In the genomic region with DNA sequence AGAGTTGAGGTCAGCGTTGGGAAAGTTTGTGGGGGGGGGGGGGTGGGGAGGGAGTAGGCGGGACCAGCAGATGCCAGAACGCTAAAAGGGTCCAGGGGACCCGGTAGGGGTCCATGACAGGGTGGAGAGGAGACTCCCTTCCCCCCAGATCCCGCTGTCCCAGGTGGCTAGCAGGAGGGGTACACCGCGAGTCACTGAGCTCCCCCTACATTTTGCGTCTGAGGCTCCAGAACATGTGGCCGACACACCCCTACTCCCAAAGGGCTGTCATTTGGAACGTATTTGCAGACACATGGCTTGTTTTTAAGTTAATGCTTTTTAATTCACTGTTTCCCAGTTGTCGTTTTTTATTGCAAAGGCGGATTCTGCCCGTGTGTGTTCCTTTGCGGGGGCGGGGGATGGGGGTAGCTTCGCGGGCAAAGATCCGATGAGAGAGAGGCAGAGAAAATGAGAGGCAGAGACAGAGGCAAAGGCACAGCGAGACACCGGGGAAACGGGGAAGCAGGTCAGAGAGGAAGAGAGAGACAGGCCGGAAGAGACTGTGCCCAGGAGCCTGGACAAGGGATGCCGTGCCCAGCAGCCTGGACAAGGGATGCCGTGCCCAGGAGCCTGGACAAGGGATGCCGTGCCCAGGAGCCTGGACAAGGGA, we compare ENCODE assay signal across 22 cellular contexts.
DNase-seq lines count a peak whose midpoint lies in the region; ATAC-seq and TF ChIP-seq lines count a peak whose summit lies in the region.
"Had no signal": no experiment of that assay in that cellular context is flagged by ENCODE, and none has a peak within 500 bp of the region (broad histone marks: within the 10 kb centered on the region; RNA-seq: fewer than 3 reads in every experiment).

No MANE protein-coding gene starts in this region.

- peak overlapping the region in 3 of 4 donors; percentile 24 to 49 (median 39) for H3K4me3 ChIP-seq in tibial nerve
- no peak overlapping the region for H3K4me3 ChIP-seq in HAP-1
- H3K4me3 ChIP-seq in osteoblast (ENCODE audit: insufficient read depth, low read length), result no peak overlapping the region

- no peak overlapping the region for H2AFZ ChIP-seq in osteoblast (ENCODE audit: low read length)

- no peaks in the 10 kb centered on the region for H3K79me2 ChIP-seq in osteoblast (ENCODE audit: insufficient read depth, low read length)

- peaks cover 5% of the 10 kb centered on the region for H3K4me1 Mint-ChIP-seq in activated CD4-positive, alpha-beta T cell treated with anti-CD3 and anti-CD28 coated beads for 36 hours
- peaks cover 5% of the 10 kb centered on the region for H3K4me1 Mint-ChIP-seq in central memory CD8-positive, alpha-beta T cell
- H3K4me1 Mint-ChIP-seq in memory B cell, result peaks cover 2% of the 10 kb centered on the region

- no peak for ATAC-seq in activated CD4-positive, alpha-beta T cell treated with anti-CD3 and anti-CD28 coated beads for 36 hours
- ATAC-seq in central memory CD8-positive, alpha-beta T cell (replicated peaks; ENCODE audit: extremely low read depth, poor library complexity, severe bottlenecking), result no peak
- ATAC-seq in memory B cell (ENCODE audit: low read depth), result no peak
- ATAC-seq: heart right ventricle had no signal

- intact Hi-C loops in activated CD4-positive, alpha-beta T cell treated with anti-CD3 and anti-CD28 coated beads for 36 hours (cut with DNase I, micrococcal nuclease), result no loop called here

- POLR2A ChIA-PET in activated CD4-positive, alpha-beta T cell treated with anti-CD3 and anti-CD28 coated beads for 36 hours (lab: Charles Lee), result no interaction called here

- no peaks in the 10 kb centered on the region for H4K20me1 ChIP-seq in osteoblast (ENCODE audit: insufficient read depth, low read length)

- peak overlapping the region in 3 of 4 donors; percentile 67 to 82 (median 79) for H3K27ac ChIP-seq in tibial nerve
- H3K27ac ChIP-seq in osteoblast (ENCODE audit: low read depth, low read length), result no peak overlapping the region
- no peak overlapping the region for H3K27ac ChIP-seq in substantia nigra (ENCODE audit: low read depth, low read length, poor library complexity, severe bottlenecking)
- H3K27ac ChIP-seq: heart right ventricle, neutrophil, suprapubic skin, VCaP had no signal

- no peaks in the 10 kb centered on the region for H3K9me3 ChIP-seq in tibial nerve
- H3K9me3 ChIP-seq in HAP-1, result no peaks in the 10 kb centered on the region
- H3K9me3 ChIP-seq in osteoblast (ENCODE audit: low read depth, low read length), result no peaks in the 10 kb centered on the region
- H3K9me3 ChIP-seq: heart right ventricle, neutrophil, suprapubic skin had no signal

- no peak overlapping the region for H3K27ac Mint-ChIP-seq in activated CD4-positive, alpha-beta T cell treated with anti-CD3 and anti-CD28 coated beads for 36 hours
- H3K27ac Mint-ChIP-seq in central memory CD8-positive, alpha-beta T cell (ENCODE audit: low read depth), result no peak overlapping the region
- no peak overlapping the region for H3K27ac Mint-ChIP-seq in memory B cell
- H3K27ac Mint-ChIP-seq: activated naive CD4-positive, alpha-beta T cell treated with anti-CD3 and anti-CD28 coated beads, Interleukin-2, amount 10 ng/mL, durations not matched to agents 7 days and 5 days; CD4-positive, CD25-positive, alpha-beta regulatory T cell had no signal

- peak in 1 of 5 experiments; percentile 13 for TF ChIP-seq CTCF in tibial nerve (IDR thresholded peaks at IDR 0.05)
- no peak for TF ChIP-seq CTCF in osteoblast (IDR thresholded peaks at IDR 0.05; ENCODE audit: extremely low read depth, low read depth, low read length)

- H3K36me3 ChIP-seq in tibial nerve (no peaks in the 10 kb centered on the region), HAP-1 (replicated peaks) (no peaks in the 10 kb centered on the region), osteoblast (ENCODE audit: insufficient read depth, low read length) (no peaks in the 10 kb centered on the region)
- H3K36me3 ChIP-seq: heart right ventricle, neutrophil, suprapubic skin had no signal

- no peaks in the 10 kb centered on the region for H3K36me3 Mint-ChIP-seq in activated CD4-positive, alpha-beta T cell treated with anti-CD3 and anti-CD28 coated beads for 36 hours (ENCODE audit: low read depth)
- peaks cover 1% of the 10 kb centered on the region for H3K36me3 Mint-ChIP-seq in central memory CD8-positive, alpha-beta T cell (ENCODE audit: insufficient read depth)
- H3K36me3 Mint-ChIP-seq in memory B cell, result no peaks in the 10 kb centered on the region
- H3K36me3 Mint-ChIP-seq: activated naive CD4-positive, alpha-beta T cell treated with anti-CD3 and anti-CD28 coated beads, Interleukin-2, amount 10 ng/mL, durations not matched to agents 7 days and 5 days; CD4-positive, CD25-positive, alpha-beta regulatory T cell had no signal

- in situ Hi-C loops in HAP-1 (cut with MboI; ENCODE audit: low sequenced_read_pairs), result no loop called here

- CTCF ChIA-PET in activated CD4-positive, alpha-beta T cell treated with anti-CD3 and anti-CD28 coated beads for 36 hours (lab: Charles Lee), result interaction anchor here (0.7 to 2.9 kb wide), 4 partner anchors 10 to 18 kb away, joined by 3 to 9 read pairs (median 4); no protein-coding TSS in a partner anchor

- H3K4me1 ChIP-seq in tibial nerve, result peaks cover 0 to 61% (median 15%) of the 10 kb centered on the region in 4 donors
- peaks cover 15% of the 10 kb centered on the region for H3K4me1 ChIP-seq in HAP-1
- peaks cover 9% of the 10 kb centered on the region for H3K4me1 ChIP-seq in osteoblast (ENCODE audit: insufficient read depth, low read length)

- peaks cover 60% of the 10 kb centered on the region for H3K27me3 Mint-ChIP-seq in activated CD4-positive, alpha-beta T cell treated with anti-CD3 and anti-CD28 coated beads for 36 hours
- peaks cover 78% of the 10 kb centered on the region for H3K27me3 Mint-ChIP-seq in central memory CD8-positive, alpha-beta T cell
- peaks cover 18% of the 10 kb centered on the region for H3K27me3 Mint-ChIP-seq in memory B cell

- no peak overlapping the region for H3K4me3 Mint-ChIP-seq in activated CD4-positive, alpha-beta T cell treated with anti-CD3 and anti-CD28 coated beads for 36 hours
- H3K4me3 Mint-ChIP-seq in central memory CD8-positive, alpha-beta T cell, result peak overlapping the region; percentile 59
- peak overlapping the region; percentile 21 for H3K4me3 Mint-ChIP-seq in memory B cell
- H3K4me3 Mint-ChIP-seq: activated naive CD4-positive, alpha-beta T cell treated with anti-CD3 and anti-CD28 coated beads, Interleukin-2, amount 10 ng/mL, durations not matched to agents 7 days and 5 days had no signal

- no peaks in the 10 kb centered on the region for H3K9me3 Mint-ChIP-seq in activated CD4-positive, alpha-beta T cell treated with anti-CD3 and anti-CD28 coated beads for 36 hours (ENCODE audit: low read depth)
- H3K9me3 Mint-ChIP-seq in central memory CD8-positive, alpha-beta T cell, result no peaks in the 10 kb centered on the region
- H3K9me3 Mint-ChIP-seq in memory B cell, result no peaks in the 10 kb centered on the region
- H3K9me3 Mint-ChIP-seq: activated naive CD4-positive, alpha-beta T cell treated with anti-CD3 and anti-CD28 coated beads, Interleukin-2, amount 10 ng/mL, durations not matched to agents 7 days and 5 days had no signal

- H3K4me2 ChIP-seq in osteoblast (ENCODE audit: insufficient read depth, low read length), result no peak overlapping the region

- WGBS in tibial nerve, 2 donors, result 27 to 42% methylated on average over 24 to 25 of the region's 25 CpGs

- no peak for TF ChIP-seq POLR2A in tibial nerve (IDR thresholded peaks at IDR 0.05)

- peak; percentile 12 for DNase-seq in activated CD4-positive, alpha-beta T cell treated with anti-CD3 and anti-CD28 coated beads for 36 hours
- DNase-seq in activated CD4-positive, alpha-beta T cell treated with anti-CD3 and anti-CD28 coated beads, Interleukin-2, amount 50 U/mL, for 4 hours, result no peak
- no peak for DNase-seq in central memory CD8-positive, alpha-beta T cell (ENCODE audit: low spot score in 2 of 2)
- no peak for DNase-seq in memory B cell (ENCODE audit: low spot score in 2 of 2)
- no peak for DNase-seq in tibial nerve (ENCODE audit: low spot score in 2 of 2)
- DNase-seq in HAP-1 (ENCODE audit: low spot score in 2 of 2), result no peak
- DNase-seq in osteoblast (ENCODE audit: insufficient read length, low spot score, missing footprints), result no peak
- no peak for DNase-seq in substantia nigra (lab: John Stamatoyannopoulos, UW)
- DNase-seq: activated CD4-positive, alpha-beta T cell treated with anti-CD3 and anti-CD28 coated beads, Interleukin-2, amount 50 U/mL, for 48 hours; activated naive CD4-positive, alpha-beta T cell treated with anti-CD3 and anti-CD28 coated beads, Interleukin-2, amount 10 ng/mL, durations not matched to agents 7 days and 5 days; activated T-cell treated with anti-CD3 and anti-CD28 coated beads, Interleukin-2, amount 50 U/mL, for 1 hour; CD4-positive, CD25-positive, alpha-beta regulatory T cell; heart right ventricle; Karpas-422; kidney; mesendoderm; NCI-H1092; NCI-H2029 treated with DMSO at 0.1 percent for 48 hours; SW 1271 had no signal

- H3K27me3 ChIP-seq in tibial nerve (peaks cover 0 to 73% of the 10 kb centered on the region in 2 donors), HAP-1 (ENCODE audit: low read depth) (no peaks in the 10 kb centered on the region), osteoblast (ENCODE audit: insufficient read depth, low read length) (peaks cover 62% of the 10 kb centered on the region)

- TF ChIP-seq EP300 in tibial nerve (IDR thresholded peaks at IDR 0.05), result no peak

Comparison
In these comparisons a context has a peak if more than half of its experiments do, and no peak if none do; other contexts are left out.
1. H3K27ac ChIP-seq: peak in tibial nerve (3 of 4); none in osteoblast (single experiment) and substantia nigra (single experiment).
2. H3K4me3 ChIP-seq: peak in tibial nerve (3 of 4); none in HAP-1 (single experiment) and osteoblast (single experiment).